In genomic region chr5:60958712-60959111, GRCh38 we compare ENCODE assay signal across 28 cellular contexts.
"Had no signal": no experiment of that assay in that cellular context is flagged by ENCODE, and none has a peak within 500 bp of the region (broad histone marks: within the 10 kb centered on the region; RNA-seq: fewer than 3 reads in every experiment).

No MANE protein-coding gene starts in this region.

- DNase-seq: natural killer cell; nephron progenitor cell; nucleus accumbens; pancreas; right cardiac atrium; right lobe of liver; sigmoid colon; spleen; stimulated activated CD4-positive, alpha-beta T cell treated with anti-CD3 and anti-CD28 coated beads, Interleukin-12 subunit alpha, Interleukin-12 subunit beta, amount 100 ng/mL, for 4 hours; stimulated activated CD4-positive, alpha-beta T cell treated with anti-CD3 and anti-CD28 coated beads, Interleukin-1b, Interleukin-23, amount 100 ng/mL, for 48 hours; stimulated activated CD4-positive, alpha-beta T cell treated with anti-CD3 and anti-CD28 coated beads, Interleukin-4, amount 100 ng/mL, for 1 hour; stimulated activated CD4-positive, alpha-beta T cell treated with anti-CD3 and anti-CD28 coated beads, Interleukin-4, amount 100 ng/mL, for 4 hours; stimulated activated CD8-positive, alpha-beta memory T cell treated with anti-CD3 and anti-CD28 coated beads, Interleukin-4, amount 100 ng/mL, for 48 hours; stimulated activated naive CD8-positive, alpha-beta T cell treated with anti-CD3 and anti-CD28 coated beads, Interleukin-15, amount 100 ng/mL, for 72 hours; stimulated activated naive CD8-positive, alpha-beta T cell treated with anti-CD3 and anti-CD28 coated beads, Interleukin-15, Interleukin-2, amounts not matched to agents 100 U/mL and 50 U/mL, for 24 hours; substantia nigra; testis; tibial artery; transverse colon; upper lobe of right lung; uterus had no signal

- H3K4me3 ChIP-seq: pancreas, prostate gland, right lobe of liver, sigmoid colon, skin epidermis, smooth muscle cell, spleen, suprapubic skin, testis, tibial artery, transverse colon, upper lobe of right lung, uterus had no signal

- H3K27me3 ChIP-seq: neutrophil, pancreas, right lobe of liver, sigmoid colon, spleen, suprapubic skin, testis, tibial artery, transverse colon, upper lobe of right lung, uterus had no signal

- H3K4me1 ChIP-seq: prostate gland, right lobe of liver, sigmoid colon, suprapubic skin, testis, tibial artery, transverse colon, upper lobe of right lung, uterus had no signal

- H3K9me3 ChIP-seq: neutrophil, pancreas, prostate gland, right lobe of liver, sigmoid colon, suprapubic skin, testis, upper lobe of right lung, uterus had no signal

- ATAC-seq: naive thymus-derived CD4-positive, alpha-beta T cell; natural killer cell; pancreas; right cardiac atrium; right lobe of liver; stimulated activated memory B cell treated with anti-CD40 and anti-IgM and Interleukin-4, amounts not matched to agents 10 μg/mL and 1 μg/mL and 100 μg/mL, for 72 hours; stimulated activated naive CD8-positive, alpha-beta T cell treated with anti-CD3 and anti-CD28 coated beads, Interleukin-15, amount 100 ng/mL, for 72 hours; stimulated activated naive CD8-positive, alpha-beta T cell treated with anti-CD3 and anti-CD28 coated beads, Interleukin-15, Interleukin-2, amounts not matched to agents 100 U/mL and 50 U/mL, for 24 hours; upper lobe of right lung had no signal

- H3K4me2 ChIP-seq: smooth muscle cell had no signal

- H3K27ac ChIP-seq: neutrophil, pancreas, prostate gland, right lobe of liver, sigmoid colon, skin epidermis, spleen, suprapubic skin, testis, tibial artery, transverse colon, upper lobe of right lung, uterus had no signal

- H3K36me3 ChIP-seq: neutrophil, pancreas, prostate gland, right lobe of liver, sigmoid colon, spleen, suprapubic skin, tibial artery, transverse colon, upper lobe of right lung, uterus had no signal
